In genomic region chr4:2787230-2788100, GRCh38 we compare ENCODE assay signal across 1 cellular context.
A peak's percentile ranks its signal among the peaks of the same experiment; 100 is the strongest.
TF ChIP-seq lines count a peak whose summit lies in the region.

No MANE protein-coding gene starts in this region.

TF ChIP-seq in HepG2, 621 proteins besides CTCF, POLR2A, EP300 and RAD21 (continues in another document):
- TF ChIP-seq RXRB (CRISPR knock-in tag; IDR thresholded peaks at IDR 0.05; ENCODE audit: borderline replicate concordance) (peak; percentile 97), HNRNPK (IDR thresholded peaks at IDR 0.05; ENCODE audit: low read depth, low read length, poor library complexity, severe bottlenecking) (no peak), ZBTB10 (CRISPR knock-in tag; IDR thresholded peaks at IDR 0.05; ENCODE audit: borderline replicate concordance) (peak; percentile 31; the same call in 1 of the 2 replicates), RARA (CRISPR knock-in tag; IDR thresholded peaks at IDR 0.05) (peak; percentile 65), GZF1 (CRISPR knock-in tag; IDR thresholded peaks at IDR 0.05) (no peak), ZBTB3 (CRISPR knock-in tag; IDR thresholded peaks at IDR 0.05; ENCODE audit: borderline replicate concordance, low read depth) (no peak), ZNF407 (CRISPR knock-in tag; IDR thresholded peaks at IDR 0.05; ENCODE audit: not compliant biosample characterization) (no peak), ZNF501 (CRISPR knock-in tag; IDR thresholded peaks at IDR 0.05) (0 out of 2 replicates have a peak, but pooled peaks have one; percentile 37), HIVEP1 (CRISPR knock-in tag; IDR thresholded peaks at IDR 0.05) (peak; percentile 50; the same call in 1 of the 2 replicates), KAT8 (CRISPR knock-in tag; IDR thresholded peaks at IDR 0.05) (0 out of 2 replicates have a peak, but pooled peaks have one; percentile 15), TERF1 (CRISPR knock-in tag; IDR thresholded peaks at IDR 0.05) (no peak), HOXA3 (CRISPR knock-in tag; IDR thresholded peaks at IDR 0.05) (peak; percentile 33; the same call in 1 of the 2 replicates), NR2F6 (IDR thresholded peaks at IDR 0.05) (peak; percentile 71), NR2F6 (CRISPR knock-in tag; IDR thresholded peaks at IDR 0.05) (peak; percentile 84), RXRA (CRISPR knock-in tag; IDR thresholded peaks at IDR 0.05) (peak; percentile 98), ZNF564 (CRISPR knock-in tag; IDR thresholded peaks at IDR 0.05) (no peak), CENPX (CRISPR knock-in tag; IDR thresholded peaks at IDR 0.05) (no peak), ZNF253 (CRISPR knock-in tag; IDR thresholded peaks at IDR 0.05; ENCODE audit: borderline replicate concordance) (0 out of 2 replicates have a peak, but pooled peaks have one; percentile 49), KDM2A (CRISPR knock-in tag; IDR thresholded peaks at IDR 0.05; ENCODE audit: borderline replicate concordance, low read depth) (no peak), ARID5B (CRISPR knock-in tag; IDR thresholded peaks at IDR 0.05) (peak; percentile 38; the same call in 1 of the 2 replicates), ZNF224 (CRISPR knock-in tag; IDR thresholded peaks at IDR 0.05) (0 out of 2 replicates have a peak, but pooled peaks have one; percentile 72), ZNF781 (CRISPR knock-in tag; IDR thresholded peaks at IDR 0.05; ENCODE audit: borderline replicate concordance, not compliant biosample characterization) (no peak), AHR (CRISPR knock-in tag; IDR thresholded peaks at IDR 0.05) (no peak), ZSCAN21 (CRISPR knock-in tag; IDR thresholded peaks at IDR 0.05; ENCODE audit: borderline replicate concordance) (peak; percentile 54; the same call in 1 of the 2 replicates), NCOA5 (CRISPR knock-in tag; IDR thresholded peaks at IDR 0.05) (no peak), GABPB1 (CRISPR knock-in tag; IDR thresholded peaks at IDR 0.05) (peak; percentile 43; the same call in 1 of the 2 replicates), YEATS4 (CRISPR knock-in tag; IDR thresholded peaks at IDR 0.05; ENCODE audit: borderline replicate concordance) (0 out of 2 replicates have a peak, but pooled peaks have one; percentile 23), XRCC5 (optimal IDR thresholded peaks at IDR 0.05; ENCODE audit: low read length) (peak; percentile 55), DR1 (CRISPR knock-in tag; IDR thresholded peaks at IDR 0.05) (no peak), SAP130 (CRISPR knock-in tag; IDR thresholded peaks at IDR 0.05; ENCODE audit: low read depth) (peak; percentile 56), CREBL2 (CRISPR knock-in tag; IDR thresholded peaks at IDR 0.05; ENCODE audit: borderline replicate concordance) (no peak), ZSCAN9 (CRISPR knock-in tag; IDR thresholded peaks at IDR 0.05; ENCODE audit: borderline replicate concordance) (no peak), PATZ1 (CRISPR knock-in tag; IDR thresholded peaks at IDR 0.05) (peak; percentile 93), ATF1 (CRISPR knock-in tag; IDR thresholded peaks at IDR 0.05) (no peak), ZNF816 (CRISPR knock-in tag; IDR thresholded peaks at IDR 0.05; ENCODE audit: borderline replicate concordance) (no peak), ELF3 (CRISPR knock-in tag; IDR thresholded peaks at IDR 0.05) (peak; percentile 39; the same call in 1 of the 2 replicates), NR2F1 (CRISPR knock-in tag; IDR thresholded peaks at IDR 0.05) (peak in 1 of 2 experiments; percentile 58; a peak in 1 of 4 replicates), KDM5B (CRISPR knock-in tag; IDR thresholded peaks at IDR 0.05; ENCODE audit: borderline replicate concordance) (no peak), NR0B2 (CRISPR knock-in tag; IDR thresholded peaks at IDR 0.05) (0 out of 2 replicates have a peak, but pooled peaks have one; percentile 56), PPARG (CRISPR knock-in tag; conservative IDR thresholded peaks at IDR 0.05) (peak; percentile 63; the same call in 1 of the 2 replicates)
- TF ChIP-seq, protein P1, sequence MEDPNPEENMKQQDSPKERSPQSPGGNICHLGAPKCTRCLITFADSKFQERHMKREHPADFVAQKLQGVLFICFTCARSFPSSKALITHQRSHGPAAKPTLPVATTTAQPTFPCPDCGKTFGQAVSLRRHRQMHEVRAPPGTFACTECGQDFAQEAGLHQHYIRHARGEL (CRISPR knock-in tag; IDR thresholded peaks at IDR 0.05): no peak
